8 cellular contexts compared by ENCODE assay signal in the genomic region with DNA sequence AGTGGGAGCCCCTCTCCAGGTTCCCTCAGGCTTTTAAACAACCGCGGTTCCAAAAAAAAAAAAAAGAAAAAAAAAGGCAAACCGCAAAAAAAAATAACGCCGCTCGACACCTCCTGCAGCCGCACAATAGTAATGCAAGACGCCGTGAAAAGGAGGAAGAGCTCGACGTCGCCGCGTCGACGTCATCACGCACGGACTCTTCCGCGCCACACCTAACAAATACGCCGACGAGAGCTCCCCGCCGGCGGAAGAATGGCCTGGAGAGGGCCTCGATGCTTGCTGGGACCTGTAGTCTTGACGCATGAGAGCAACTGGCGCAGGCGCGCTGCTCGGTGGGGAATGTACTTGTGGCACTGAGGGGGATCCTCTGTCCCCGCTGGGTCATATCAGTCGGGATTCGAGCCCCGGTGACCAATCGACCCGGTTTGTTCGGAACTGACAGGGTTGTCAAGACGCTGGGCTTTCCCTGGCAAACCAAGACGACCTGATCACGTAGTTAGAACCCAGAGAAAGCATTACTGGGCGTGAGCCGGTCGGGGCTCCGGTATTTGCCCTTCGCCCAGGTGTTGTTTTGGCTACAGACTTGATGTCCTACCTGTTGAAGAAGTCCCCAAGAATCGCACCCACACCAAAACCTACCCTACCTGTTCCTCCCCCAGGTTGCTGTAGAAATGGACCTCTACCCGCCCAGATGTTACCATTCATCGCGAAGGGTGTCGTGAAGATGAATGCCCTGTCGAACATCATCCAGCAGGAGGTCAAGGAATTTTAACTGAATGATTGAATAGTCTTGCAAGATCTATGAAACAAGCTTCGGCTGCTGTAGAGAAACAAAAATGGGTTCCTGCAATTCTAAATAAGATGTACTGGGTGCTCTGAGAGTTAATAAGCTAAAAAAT. TPM values are rescaled to one million over a fixed set of nuclear protein-coding genes. Genes with fewer than 3 reads are reported as not detected.
DNase-seq lines count a peak whose midpoint lies in the region; ATAC-seq, FAIRE-seq and TF ChIP-seq lines count a peak whose summit lies in the region.

A gene (minus strand): TSS at position 131 of the 899 bp plus-strand sequence. CDS start 166 bp downstream, outside the sequence.

- H3K27ac ChIP-seq in ACC112 (ENCODE audit: low read depth, low read length) (peak within 1 kb of the TSS; percentile 68), VCaP (peak within 1 kb of the TSS; percentile 98), mammary epithelial cell (ENCODE audit: insufficient read depth, low read depth, low read length) (peak within 1 kb of the TSS; percentile 93), iPS-20b (ENCODE audit: low read length) (peak within 1 kb of the TSS; percentile 15), small intestine (ENCODE audit: low read depth in 1 of 2, low read length in 1 of 2) (peak within 1 kb of the TSS; percentile 92 to 96)

- H3K4me2 ChIP-seq in mammary epithelial cell (ENCODE audit: insufficient read depth, low read depth, low read length), result peak within 1 kb of the TSS; percentile 79

- H4K20me1 ChIP-seq in mammary epithelial cell (ENCODE audit: insufficient read depth, low read length), result no peaks in the 10 kb centered on the region

- FAIRE-seq in small intestine (lab: Jason Lieb, UNC), result peak; percentile 41

- in situ Hi-C loops in mammary epithelial cell (cut with MboI; ENCODE audit: low sequenced_read_pairs in 2 of 2), result loop anchor here in 1 of 2 donors (5.0 to 25.0 kb wide), 2 partner anchors 252 to 477 kb away; a partner anchor contains a TSS

- intact Hi-C loops in mammary epithelial cell (cut with micrococcal nuclease), result loop anchor here (1.0 kb wide), 1 partner anchor 260 kb away; a partner anchor contains a TSS

- H3K79me2 ChIP-seq in ACC112 (ENCODE audit: control insufficient read depth, insufficient read depth, low read length, unreplicated experiment) (peaks cover 20% of the 10 kb centered on the region), mammary epithelial cell (ENCODE audit: insufficient read depth, low read length) (peaks cover 25% of the 10 kb centered on the region)

- 9% methylated on average over 16 of the region's 54 CpGs for WGBS in mammary epithelial cell (ENCODE audit: low coverage, missing lambda C conversion rate)
- WGBS in small intestine, 3 donors, result 0 to 1% (median 1%) methylated on average over 54 of the region's 54 CpGs

- 0 out of 2 replicates have a peak, but pooled peaks cover under 1% of the 10 kb centered on the region for H3K36me3 ChIP-seq in ACC112 (ENCODE audit: insufficient read depth, low read length)
- H3K36me3 ChIP-seq in mammary epithelial cell (ENCODE audit: insufficient read depth, low read length), result no peaks in the 10 kb centered on the region
- H3K36me3 ChIP-seq in iPS-20b (ENCODE audit: insufficient read depth, low read depth, low read length), result peaks cover 15% of the 10 kb centered on the region
- H3K36me3 ChIP-seq in small intestine (ENCODE audit: control insufficient read depth in 2 of 2, insufficient read depth in 2 of 2, low read length in 2 of 2), result no peaks in the 10 kb centered on the region

- no peaks in the 10 kb centered on the region for H3K9me3 ChIP-seq in mammary epithelial cell (replicated peaks; ENCODE audit: insufficient read depth, low read length)
- H3K9me3 ChIP-seq in iPS-20b (ENCODE audit: insufficient read depth, low read depth, low read length), result no peaks in the 10 kb centered on the region
- H3K9me3 ChIP-seq in small intestine (ENCODE audit: control insufficient read depth, low read depth), result no peaks in the 10 kb centered on the region

- H3K9ac ChIP-seq in mammary epithelial cell (ENCODE audit: insufficient read depth, low read length), result peak within 1 kb of the TSS; percentile 97
- peak within 1 kb of the TSS; percentile 96 for H3K9ac ChIP-seq in iPS-20b (ENCODE audit: low read depth, low read length)

- no peaks in the 10 kb centered on the region for H3K27me3 ChIP-seq in ACC112 (ENCODE audit: insufficient read depth, low read length)
- H3K27me3 ChIP-seq in mammary epithelial cell (ENCODE audit: insufficient read depth, low read length), result no peaks in the 10 kb centered on the region
- H3K27me3 ChIP-seq in iPS-20b (ENCODE audit: insufficient read depth, low read length), result no peaks in the 10 kb centered on the region
- H3K27me3 ChIP-seq in small intestine (ENCODE audit: control insufficient read depth in 2 of 2, insufficient read depth in 2 of 2, low read length in 2 of 2), result no peaks in the 10 kb centered on the region

- H2AFZ ChIP-seq in ACC112 (ENCODE audit: low read length, unreplicated experiment) (peak within 1 kb of the TSS; percentile 69), mammary epithelial cell (ENCODE audit: low read depth, low read length) (peak within 1 kb of the TSS; percentile 99)

- peaks cover 38% of the 10 kb centered on the region for H3K4me1 ChIP-seq in ACC112 (ENCODE audit: control insufficient read depth, insufficient read depth, low read length, unreplicated experiment)
- peaks cover 28% of the 10 kb centered on the region for H3K4me1 ChIP-seq in mammary epithelial cell (ENCODE audit: insufficient read depth, low read length)
- peaks cover 17% of the 10 kb centered on the region; the same call in 1 of the 2 replicates for H3K4me1 ChIP-seq in iPS-20b (ENCODE audit: insufficient read depth, low read length)
- H3K4me1 ChIP-seq in small intestine (ENCODE audit: control insufficient read depth in 2 of 2, insufficient read depth in 1 of 2, low read depth in 1 of 2, low read length in 1 of 2), result peaks cover 0 to 7% of the 10 kb centered on the region in 2 donors

- dilution Hi-C loops in mammary epithelial cell (cut with HindIII; ENCODE audit: low sequenced_read_pairs), result no loop called here

- peak; percentile 98 for ATAC-seq in GM18867 (IDR thresholded peaks at IDR 0.05; ENCODE audit: unreplicated experiment)
- peak; percentile 98 for ATAC-seq in HG03108 (IDR thresholded peaks at IDR 0.05; ENCODE audit: unreplicated experiment)

- H3K4me3 ChIP-seq in ACC112 (ENCODE audit: low read depth, low read length) (peak within 1 kb of the TSS; percentile 92), mammary epithelial cell (replicated peaks in 1 of 3; ENCODE audit: insufficient read depth in 1 of 3, low read depth in 2 of 3, low read length in 3 of 3) (peak within 1 kb of the TSS; percentile 67 to 79 (median 78)), iPS-20b (ENCODE audit: low read length) (peak within 1 kb of the TSS; percentile 76), small intestine (ENCODE audit: low read depth in 1 of 2, low read length in 2 of 2) (peak within 1 kb of the TSS; percentile 69 to 76)

- peak; percentile 84 for DNase-seq in NCI-H2196 (lab: John Stamatoyannopoulos, UW; ENCODE audit: unreplicated experiment)
- peak; percentile 98 for DNase-seq in mammary epithelial cell
- peak; percentile 99 for DNase-seq in small intestine

- CTCF ChIA-PET in mammary epithelial cell (lab: Charles Lee; ENCODE audit: low non-redundant PET), result interaction anchor here (0.5 to 0.9 kb wide), 14 partner anchors 11 to 829 kb away, joined by 3 to 14 read pairs (median 6); no protein-coding TSS in a partner anchor

- TF ChIP-seq CTCF in VCaP (conservative IDR thresholded peaks at IDR 0.05) (peak; percentile 40; the same call in 1 of the 2 replicates), mammary epithelial cell (conservative IDR thresholded peaks at IDR 0.05 in 1 of 2, IDR thresholded peaks at IDR 0.05 in 1 of 2; ENCODE audit: extremely low read depth in 1 of 2, insufficient read depth in 1 of 2, low read depth in 1 of 2, low read length in 2 of 2) (peak; percentile 15 to 43)

- BruUV-seq in mammary epithelial cell (replicated peaks; lab: Mats Ljungman, UMichigan), result TSS peak; percentile 85

RNA-seq across cellular contexts. Expression of the gene that starts here (rescaled TPM):
- total RNA-seq in mammary epithelial cell, result 10 to 100 TPM; 19.0 to 24.4 TPM
- polyA plus RNA-seq in mammary epithelial cell, result 2.9 TPM
- 5.1 TPM for polyA minus RNA-seq in mammary epithelial cell
- polyA plus RNA-seq in small intestine, result 10 to 100 TPM in 2 of 3 donors, 1 to 10 TPM in 1; 5.7 to 11.4 (median 11.2) TPM

Comparison
In these comparisons a context has a peak if more than half of its experiments do, and no peak if none do; other contexts are left out.
1. Peak in every context shown above with its lines: DNase-seq, ATAC-seq, H3K4me3 ChIP-seq and H3K27ac ChIP-seq.
2. H3K27ac ChIP-seq: peak in every context shown above with its lines; median percentile 98 in VCaP; 94 in small intestine; 93 in mammary epithelial cell; 68 in ACC112; 15 in iPS-20b.